ENCODE assay signal across 2 cellular contexts in genomic region chr5:5351288-5352089, GRCh38.
TF ChIP-seq lines count a peak whose summit lies in the region.

No MANE protein-coding gene starts in this region.

TF ChIP-seq in K562, 482 proteins besides CTCF, POLR2A, EP300 and RAD21 (continued from another document and continues in another):
- no peak for TF ChIP-seq CXXC5 (CRISPR knock-in tag; IDR thresholded peaks at IDR 0.05)
- TF ChIP-seq, protein P1, sequence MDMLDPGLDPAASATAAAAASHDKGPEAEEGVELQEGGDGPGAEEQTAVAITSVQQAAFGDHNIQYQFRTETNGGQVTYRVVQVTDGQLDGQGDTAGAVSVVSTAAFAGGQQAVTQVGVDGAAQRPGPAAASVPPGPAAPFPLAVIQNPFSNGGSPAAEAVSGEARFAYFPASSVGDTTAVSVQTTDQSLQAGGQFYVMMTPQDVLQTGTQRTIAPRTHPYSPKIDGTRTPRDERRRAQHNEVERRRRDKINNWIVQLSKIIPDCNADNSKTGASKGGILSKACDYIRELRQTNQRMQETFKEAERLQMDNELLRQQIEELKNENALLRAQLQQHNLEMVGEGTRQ (CRISPR knock-in tag; IDR thresholded peaks at IDR 0.05) = no peak
- no peak for TF ChIP-seq STAT5B (CRISPR knock-in tag; IDR thresholded peaks at IDR 0.05)
- no peak for TF ChIP-seq ZNF766 (CRISPR knock-in tag; conservative IDR thresholded peaks at IDR 0.05)
- TF ChIP-seq EGR1 (conservative IDR thresholded peaks at IDR 0.05) = no peak
- no peak for TF ChIP-seq ARID4B (CRISPR knock-in tag; IDR thresholded peaks at IDR 0.05)
- TF ChIP-seq TAF9B (IDR thresholded peaks at IDR 0.05; ENCODE audit: partially characterized antibody) = no peak
- TF ChIP-seq CEBPG (CRISPR knock-in tag; IDR thresholded peaks at IDR 0.05) = peak; percentile 74
- TF ChIP-seq CEBPG (tag; conservative IDR thresholded peaks at IDR 0.05 in 1 of 2, IDR thresholded peaks at IDR 0.05 in 1 of 2) = peak; percentile 66 to 94
- no peak for TF ChIP-seq ZNF239 (CRISPR knock-in tag; IDR thresholded peaks at IDR 0.05)
- TF ChIP-seq TAL1 (IDR thresholded peaks at IDR 0.05) = no peak
- no peak for TF ChIP-seq MNT (conservative IDR thresholded peaks at IDR 0.05)
- TF ChIP-seq ZNF311 (CRISPR knock-in tag; IDR thresholded peaks at IDR 0.05) = peak; percentile 70; the same call in 1 of the 2 replicates
- no peak for TF ChIP-seq KAT2B (IDR thresholded peaks at IDR 0.05; ENCODE audit: low read depth, low read length)
- no peak for TF ChIP-seq IRF9 (tag; IDR thresholded peaks at IDR 0.05)
- TF ChIP-seq ZBTB43 (CRISPR knock-in tag; IDR thresholded peaks at IDR 0.05) = no peak
- TF ChIP-seq DPF2 (IDR thresholded peaks at IDR 0.05) = peak; percentile 31; the same call in 1 of the 2 replicates
- no peak for TF ChIP-seq HOXB6 (CRISPR knock-in tag; IDR thresholded peaks at IDR 0.05; ENCODE audit: borderline replicate concordance)
- no peak for TF ChIP-seq CSDE1 (IDR thresholded peaks at IDR 0.05)
- no peak for TF ChIP-seq SRF (CRISPR knock-in tag; IDR thresholded peaks at IDR 0.05)
- no peak for TF ChIP-seq PHTF2 (CRISPR knock-in tag; IDR thresholded peaks at IDR 0.05)
- no peak for TF ChIP-seq CBFA2T2 (conservative IDR thresholded peaks at IDR 0.05)

TF ChIP-seq in SK-N-SH, 30 proteins besides CTCF, POLR2A, EP300 and RAD21 (continued from another document):
- no peak for TF ChIP-seq USF1 (IDR thresholded peaks at IDR 0.05; ENCODE audit: borderline replicate concordance, low read depth)
- TF ChIP-seq GATA2 (CRISPR knock-in tag; IDR thresholded peaks at IDR 0.05) = no peak
- no peak for TF ChIP-seq SIN3A (IDR thresholded peaks at IDR 0.05; ENCODE audit: borderline replicate concordance, low read depth, low read length)
- TF ChIP-seq FOSL2 (IDR thresholded peaks at IDR 0.05; ENCODE audit: borderline replicate concordance, low read depth) = no peak
- no peak for TF ChIP-seq FOXM1 (IDR thresholded peaks at IDR 0.05; ENCODE audit: low read depth)
- TF ChIP-seq, protein P2, sequence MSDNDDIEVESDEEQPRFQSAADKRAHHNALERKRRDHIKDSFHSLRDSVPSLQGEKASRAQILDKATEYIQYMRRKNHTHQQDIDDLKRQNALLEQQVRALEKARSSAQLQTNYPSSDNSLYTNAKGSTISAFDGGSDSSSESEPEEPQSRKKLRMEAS (IDR thresholded peaks at IDR 0.05; ENCODE audit: low read depth) = no peak
- TF ChIP-seq POLR2AphosphoS5 (IDR thresholded peaks at IDR 0.05; ENCODE audit: low read depth, low read length) = no peak
- TF ChIP-seq RFX5 (IDR thresholded peaks at IDR 0.05; ENCODE audit: low read length) = no peak
- TF ChIP-seq, protein P3, sequence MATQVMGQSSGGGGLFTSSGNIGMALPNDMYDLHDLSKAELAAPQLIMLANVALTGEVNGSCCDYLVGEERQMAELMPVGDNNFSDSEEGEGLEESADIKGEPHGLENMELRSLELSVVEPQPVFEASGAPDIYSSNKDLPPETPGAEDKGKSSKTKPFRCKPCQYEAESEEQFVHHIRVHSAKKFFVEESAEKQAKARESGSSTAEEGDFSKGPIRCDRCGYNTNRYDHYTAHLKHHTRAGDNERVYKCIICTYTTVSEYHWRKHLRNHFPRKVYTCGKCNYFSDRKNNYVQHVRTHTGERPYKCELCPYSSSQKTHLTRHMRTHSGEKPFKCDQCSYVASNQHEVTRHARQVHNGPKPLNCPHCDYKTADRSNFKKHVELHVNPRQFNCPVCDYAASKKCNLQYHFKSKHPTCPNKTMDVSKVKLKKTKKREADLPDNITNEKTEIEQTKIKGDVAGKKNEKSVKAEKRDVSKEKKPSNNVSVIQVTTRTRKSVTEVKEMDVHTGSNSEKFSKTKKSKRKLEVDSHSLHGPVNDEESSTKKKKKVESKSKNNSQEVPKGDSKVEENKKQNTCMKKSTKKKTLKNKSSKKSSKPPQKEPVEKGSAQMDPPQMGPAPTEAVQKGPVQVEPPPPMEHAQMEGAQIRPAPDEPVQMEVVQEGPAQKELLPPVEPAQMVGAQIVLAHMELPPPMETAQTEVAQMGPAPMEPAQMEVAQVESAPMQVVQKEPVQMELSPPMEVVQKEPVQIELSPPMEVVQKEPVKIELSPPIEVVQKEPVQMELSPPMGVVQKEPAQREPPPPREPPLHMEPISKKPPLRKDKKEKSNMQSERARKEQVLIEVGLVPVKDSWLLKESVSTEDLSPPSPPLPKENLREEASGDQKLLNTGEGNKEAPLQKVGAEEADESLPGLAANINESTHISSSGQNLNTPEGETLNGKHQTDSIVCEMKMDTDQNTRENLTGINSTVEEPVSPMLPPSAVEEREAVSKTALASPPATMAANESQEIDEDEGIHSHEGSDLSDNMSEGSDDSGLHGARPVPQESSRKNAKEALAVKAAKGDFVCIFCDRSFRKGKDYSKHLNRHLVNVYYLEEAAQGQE (IDR thresholded peaks at IDR 0.05; ENCODE audit: low read depth, low read length) = no peak
- TF ChIP-seq TAF1 (IDR thresholded peaks at IDR 0.05; ENCODE audit: borderline replicate concordance, low read depth, low read length) = no peak
- TF ChIP-seq MEF2A (IDR thresholded peaks at IDR 0.05; ENCODE audit: borderline replicate concordance, low read depth) = no peak
- no peak for TF ChIP-seq EZH2phosphoT487 (IDR thresholded peaks at IDR 0.05; ENCODE audit: borderline replicate concordance, low read depth)
- no peak for TF ChIP-seq PBX3 (IDR thresholded peaks at IDR 0.05)
- TF ChIP-seq RCOR1 (IDR thresholded peaks at IDR 0.05; ENCODE audit: low read length) = no peak
- no peak for TF ChIP-seq CHD2 (IDR thresholded peaks at IDR 0.05; ENCODE audit: low read length, partially characterized antibody)
- TF ChIP-seq IRF3 (IDR thresholded peaks at IDR 0.05; ENCODE audit: low read depth, low read length) = no peak
